ENCODE assay signal across 1 cellular context in the genomic region with DNA sequence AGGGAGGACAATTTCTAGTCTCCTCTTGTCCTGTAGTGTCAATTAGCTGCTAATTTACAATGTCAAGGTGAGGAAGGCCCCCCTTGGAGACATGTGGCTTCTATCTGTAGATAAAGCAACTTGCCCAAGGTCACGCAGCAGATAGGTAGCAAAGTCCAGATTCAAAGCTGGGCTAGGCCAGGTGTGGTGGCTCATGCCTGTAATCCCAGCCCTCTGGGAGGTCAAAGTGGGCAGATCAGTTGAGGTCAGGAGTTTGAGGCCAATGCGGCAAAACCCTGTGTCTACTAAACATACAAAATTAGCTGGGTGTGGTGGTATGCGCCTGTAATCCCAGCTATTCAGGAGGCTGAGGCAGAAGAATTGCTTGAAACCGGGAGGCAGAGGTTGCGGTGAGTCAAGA.
A peak's percentile ranks its signal among the peaks of the same experiment; 100 is the strongest.
TF ChIP-seq lines count a peak whose summit lies in the region.

No MANE protein-coding gene starts in this region.

TF ChIP-seq in HepG2, 621 proteins besides CTCF, POLR2A, EP300 and RAD21 (continued from another document):
- TF ChIP-seq, protein P1, sequence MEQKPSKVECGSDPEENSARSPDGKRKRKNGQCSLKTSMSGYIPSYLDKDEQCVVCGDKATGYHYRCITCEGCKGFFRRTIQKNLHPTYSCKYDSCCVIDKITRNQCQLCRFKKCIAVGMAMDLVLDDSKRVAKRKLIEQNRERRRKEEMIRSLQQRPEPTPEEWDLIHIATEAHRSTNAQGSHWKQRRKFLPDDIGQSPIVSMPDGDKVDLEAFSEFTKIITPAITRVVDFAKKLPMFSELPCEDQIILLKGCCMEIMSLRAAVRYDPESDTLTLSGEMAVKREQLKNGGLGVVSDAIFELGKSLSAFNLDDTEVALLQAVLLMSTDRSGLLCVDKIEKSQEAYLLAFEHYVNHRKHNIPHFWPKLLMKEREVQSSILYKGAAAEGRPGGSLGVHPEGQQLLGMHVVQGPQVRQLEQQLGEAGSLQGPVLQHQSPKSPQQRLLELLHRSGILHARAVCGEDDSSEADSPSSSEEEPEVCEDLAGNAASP (CRISPR knock-in tag; IDR thresholded peaks at IDR 0.05; ENCODE audit: borderline replicate concordance), result peak; percentile 85; the same call in 1 of the 2 replicates
- peak; percentile 33; the same call in 1 of the 2 replicates for TF ChIP-seq FOXO1 (CRISPR knock-in tag; IDR thresholded peaks at IDR 0.05)
- peak; percentile 61; the same call in 1 of the 2 replicates for TF ChIP-seq PHF21A (CRISPR knock-in tag; IDR thresholded peaks at IDR 0.05)
- peak; percentile 50; the same call in 1 of the 2 replicates for TF ChIP-seq GATAD2A (CRISPR knock-in tag; IDR thresholded peaks at IDR 0.05)
- TF ChIP-seq KDM5B (CRISPR knock-in tag; IDR thresholded peaks at IDR 0.05; ENCODE audit: borderline replicate concordance), result 0 out of 2 replicates have a peak, but pooled peaks have one; percentile 28
- TF ChIP-seq, protein P2, sequence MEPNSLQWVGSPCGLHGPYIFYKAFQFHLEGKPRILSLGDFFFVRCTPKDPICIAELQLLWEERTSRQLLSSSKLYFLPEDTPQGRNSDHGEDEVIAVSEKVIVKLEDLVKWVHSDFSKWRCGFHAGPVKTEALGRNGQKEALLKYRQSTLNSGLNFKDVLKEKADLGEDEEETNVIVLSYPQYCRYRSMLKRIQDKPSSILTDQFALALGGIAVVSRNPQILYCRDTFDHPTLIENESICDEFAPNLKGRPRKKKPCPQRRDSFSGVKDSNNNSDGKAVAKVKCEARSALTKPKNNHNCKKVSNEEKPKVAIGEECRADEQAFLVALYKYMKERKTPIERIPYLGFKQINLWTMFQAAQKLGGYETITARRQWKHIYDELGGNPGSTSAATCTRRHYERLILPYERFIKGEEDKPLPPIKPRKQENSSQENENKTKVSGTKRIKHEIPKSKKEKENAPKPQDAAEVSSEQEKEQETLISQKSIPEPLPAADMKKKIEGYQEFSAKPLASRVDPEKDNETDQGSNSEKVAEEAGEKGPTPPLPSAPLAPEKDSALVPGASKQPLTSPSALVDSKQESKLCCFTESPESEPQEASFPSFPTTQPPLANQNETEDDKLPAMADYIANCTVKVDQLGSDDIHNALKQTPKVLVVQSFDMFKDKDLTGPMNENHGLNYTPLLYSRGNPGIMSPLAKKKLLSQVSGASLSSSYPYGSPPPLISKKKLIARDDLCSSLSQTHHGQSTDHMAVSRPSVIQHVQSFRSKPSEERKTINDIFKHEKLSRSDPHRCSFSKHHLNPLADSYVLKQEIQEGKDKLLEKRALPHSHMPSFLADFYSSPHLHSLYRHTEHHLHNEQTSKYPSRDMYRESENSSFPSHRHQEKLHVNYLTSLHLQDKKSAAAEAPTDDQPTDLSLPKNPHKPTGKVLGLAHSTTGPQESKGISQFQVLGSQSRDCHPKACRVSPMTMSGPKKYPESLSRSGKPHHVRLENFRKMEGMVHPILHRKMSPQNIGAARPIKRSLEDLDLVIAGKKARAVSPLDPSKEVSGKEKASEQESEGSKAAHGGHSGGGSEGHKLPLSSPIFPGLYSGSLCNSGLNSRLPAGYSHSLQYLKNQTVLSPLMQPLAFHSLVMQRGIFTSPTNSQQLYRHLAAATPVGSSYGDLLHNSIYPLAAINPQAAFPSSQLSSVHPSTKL (CRISPR knock-in tag; IDR thresholded peaks at IDR 0.05), result peak; percentile 78
- no peak for TF ChIP-seq PHF8 (CRISPR knock-in tag; IDR thresholded peaks at IDR 0.05)
- TF ChIP-seq, protein P3, sequence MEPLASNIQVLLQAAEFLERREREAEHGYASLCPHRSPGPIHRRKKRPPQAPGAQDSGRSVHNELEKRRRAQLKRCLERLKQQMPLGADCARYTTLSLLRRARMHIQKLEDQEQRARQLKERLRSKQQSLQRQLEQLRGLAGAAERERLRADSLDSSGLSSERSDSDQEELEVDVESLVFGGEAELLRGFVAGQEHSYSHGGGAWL (CRISPR knock-in tag; IDR thresholded peaks at IDR 0.05), result no peak
- TF ChIP-seq ZNF460 (CRISPR knock-in tag; IDR thresholded peaks at IDR 0.05; ENCODE audit: borderline replicate concordance), result peak; percentile 95
- no peak for TF ChIP-seq SOX6 (IDR thresholded peaks at IDR 0.05)
- TF ChIP-seq SOX6 (CRISPR knock-in tag; IDR thresholded peaks at IDR 0.05), result peak; percentile 77
- 0 out of 2 replicates have a peak, but pooled peaks have one; percentile 23 for TF ChIP-seq BCL6 (CRISPR knock-in tag; IDR thresholded peaks at IDR 0.05)
- TF ChIP-seq, protein P4, sequence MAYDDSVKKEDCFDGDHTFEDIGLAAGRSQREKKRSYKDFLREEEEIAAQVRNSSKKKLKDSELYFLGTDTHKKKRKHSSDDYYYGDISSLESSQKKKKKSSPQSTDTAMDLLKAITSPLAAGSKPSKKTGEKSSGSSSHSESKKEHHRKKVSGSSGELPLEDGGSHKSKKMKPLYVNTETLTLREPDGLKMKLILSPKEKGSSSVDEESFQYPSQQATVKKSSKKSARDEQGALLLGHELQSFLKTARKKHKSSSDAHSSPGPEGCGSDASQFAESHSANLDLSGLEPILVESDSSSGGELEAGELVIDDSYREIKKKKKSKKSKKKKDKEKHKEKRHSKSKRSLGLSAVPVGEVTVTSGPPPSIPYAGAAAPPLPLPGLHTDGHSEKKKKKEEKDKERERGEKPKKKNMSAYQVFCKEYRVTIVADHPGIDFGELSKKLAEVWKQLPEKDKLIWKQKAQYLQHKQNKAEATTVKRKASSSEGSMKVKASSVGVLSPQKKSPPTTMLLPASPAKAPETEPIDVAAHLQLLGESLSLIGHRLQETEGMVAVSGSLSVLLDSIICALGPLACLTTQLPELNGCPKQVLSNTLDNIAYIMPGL (CRISPR knock-in tag; IDR thresholded peaks at IDR 0.05; ENCODE audit: borderline replicate concordance in 1 of 2, low read depth in 1 of 2), result no peak
- TF ChIP-seq, protein P5, sequence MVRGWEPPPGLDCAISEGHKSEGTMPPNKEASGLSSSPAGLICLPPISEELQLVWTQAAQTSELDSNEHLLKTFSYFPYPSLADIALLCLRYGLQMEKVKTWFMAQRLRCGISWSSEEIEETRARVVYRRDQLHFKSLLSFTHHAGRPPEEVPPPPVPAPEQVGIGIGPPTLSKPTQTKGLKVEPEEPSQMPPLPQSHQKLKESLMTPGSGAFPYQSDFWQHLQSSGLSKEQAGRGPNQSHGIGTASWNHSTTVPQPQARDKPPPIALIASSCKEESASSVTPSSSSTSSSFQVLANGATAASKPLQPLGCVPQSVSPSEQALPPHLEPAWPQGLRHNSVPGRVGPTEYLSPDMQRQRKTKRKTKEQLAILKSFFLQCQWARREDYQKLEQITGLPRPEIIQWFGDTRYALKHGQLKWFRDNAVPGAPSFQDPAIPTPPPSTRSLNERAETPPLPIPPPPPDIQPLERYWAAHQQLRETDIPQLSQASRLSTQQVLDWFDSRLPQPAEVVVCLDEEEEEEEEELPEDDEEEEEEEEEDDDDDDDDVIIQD (CRISPR knock-in tag; IDR thresholded peaks at IDR 0.05; ENCODE audit: low read depth), result 0 out of 2 replicates have a peak, but pooled peaks have one; percentile 28
- TF ChIP-seq ZNF761 (CRISPR knock-in tag; conservative IDR thresholded peaks at IDR 0.05), result no peak
- TF ChIP-seq RXRB (CRISPR knock-in tag; IDR thresholded peaks at IDR 0.05; ENCODE audit: borderline replicate concordance), result peak; percentile 75
- TF ChIP-seq, protein P6, sequence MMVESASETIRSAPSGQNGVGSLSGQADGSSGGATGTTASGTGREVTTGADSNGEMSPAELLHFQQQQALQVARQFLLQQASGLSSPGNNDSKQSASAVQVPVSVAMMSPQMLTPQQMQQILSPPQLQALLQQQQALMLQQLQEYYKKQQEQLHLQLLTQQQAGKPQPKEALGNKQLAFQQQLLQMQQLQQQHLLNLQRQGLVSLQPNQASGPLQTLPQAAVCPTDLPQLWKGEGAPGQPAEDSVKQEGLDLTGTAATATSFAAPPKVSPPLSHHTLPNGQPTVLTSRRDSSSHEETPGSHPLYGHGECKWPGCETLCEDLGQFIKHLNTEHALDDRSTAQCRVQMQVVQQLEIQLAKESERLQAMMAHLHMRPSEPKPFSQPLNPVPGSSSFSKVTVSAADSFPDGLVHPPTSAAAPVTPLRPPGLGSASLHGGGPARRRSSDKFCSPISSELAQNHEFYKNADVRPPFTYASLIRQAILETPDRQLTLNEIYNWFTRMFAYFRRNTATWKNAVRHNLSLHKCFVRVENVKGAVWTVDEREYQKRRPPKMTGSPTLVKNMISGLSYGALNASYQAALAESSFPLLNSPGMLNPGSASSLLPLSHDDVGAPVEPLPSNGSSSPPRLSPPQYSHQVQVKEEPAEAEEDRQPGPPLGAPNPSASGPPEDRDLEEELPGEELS (CRISPR knock-in tag; IDR thresholded peaks at IDR 0.05), result peak; percentile 33; the same call in 1 of the 2 replicates
